Comparison of ENCODE assay signal across 12 cellular contexts in genomic region chr13:79810671-79811070, GRCh38.
A peak's percentile ranks its signal among the peaks of the same experiment; 100 is the strongest.
DNase-seq lines count a peak whose midpoint lies in the region; ATAC-seq and TF ChIP-seq lines count a peak whose summit lies in the region.
"Had no signal": no experiment of that assay in that cellular context is flagged by ENCODE, and none has a peak within 500 bp of the region (broad histone marks: within the 10 kb centered on the region; RNA-seq: fewer than 3 reads in every experiment).

No MANE protein-coding gene starts in this region.

- no peak for TF ChIP-seq POLR2A in heart left ventricle (IDR thresholded peaks at IDR 0.05)

- intact Hi-C loops in heart left ventricle (cut with DNase I) = no loop called here

- peaks cover 0 to 4% (median 0%) of the 10 kb centered on the region in 12 donors for H3K9me3 ChIP-seq in heart left ventricle
- H3K9me3 ChIP-seq: BE2C, tibial nerve had no signal

- in situ Hi-C loops in astrocyte of the cerebellum (cut with HindIII; ENCODE audit: low sequenced_read_pairs) = no loop called here

- no peaks in the 10 kb centered on the region for H3K27me3 ChIP-seq in ACC112 (ENCODE audit: insufficient read depth, low read length)
- H3K27me3 ChIP-seq in kidney epithelial cell (ENCODE audit: control insufficient read depth, insufficient read depth, low read length) = no peaks in the 10 kb centered on the region
- no peaks in the 10 kb centered on the region for H3K27me3 ChIP-seq in heart left ventricle
- H3K27me3 ChIP-seq: BE2C, tibial nerve had no signal

- H3K4me1 ChIP-seq in ACC112 (ENCODE audit: control insufficient read depth, insufficient read depth, low read length, unreplicated experiment) (peaks cover 16% of the 10 kb centered on the region), heart left ventricle (peaks cover 0 to 19% (median 0%) of the 10 kb centered on the region in 12 donors)
- H3K4me1 ChIP-seq: BE2C had no signal

- DNase-seq in HS-27A (ENCODE audit: low read depth) (peak; percentile 31), astrocyte of the cerebellum (ENCODE audit: low read depth) (peak; percentile 31), kidney epithelial cell (ENCODE audit: low read depth) (peak; percentile 49), SKM-1 treated with dmso at 0.1 percent for 144 hours (lab: John Stamatoyannopoulos, UW; ENCODE audit: unreplicated experiment) (no peak), heart left ventricle (no peak)
- DNase-seq: BE2C, NCI-H774, posterior cingulate gyrus had no signal

- 16 to 21% (median 18%) methylated on average over 4 of the region's 4 CpGs for WGBS in heart left ventricle, 4 donors

- ATAC-seq in GM19397 (IDR thresholded peaks at IDR 0.05; ENCODE audit: unreplicated experiment) (no peak), HG02759 (IDR thresholded peaks at IDR 0.05; ENCODE audit: unreplicated experiment) (no peak), heart left ventricle (no peak)

- no peak overlapping the region for H3K27ac ChIP-seq in ACC112 (ENCODE audit: low read depth, low read length)
- H3K27ac ChIP-seq in heart left ventricle = no peak overlapping the region
- H3K27ac ChIP-seq: tibial nerve had no signal

- H2AFZ ChIP-seq in ACC112 (ENCODE audit: low read length, unreplicated experiment) = peak overlapping the region; percentile 94

- no peaks in the 10 kb centered on the region for H3K79me2 ChIP-seq in ACC112 (ENCODE audit: control insufficient read depth, insufficient read depth, low read length, unreplicated experiment)

- H3K36me3 ChIP-seq in ACC112 (ENCODE audit: insufficient read depth, low read length) (no peaks in the 10 kb centered on the region), kidney epithelial cell (ENCODE audit: control insufficient read depth, insufficient read depth, low read length) (no peaks in the 10 kb centered on the region), heart left ventricle (no peaks in the 10 kb centered on the region)
- H3K36me3 ChIP-seq: BE2C, tibial nerve had no signal

- H3K4me3 ChIP-seq in ACC112 (ENCODE audit: low read depth, low read length) = no peak overlapping the region
- H3K4me3 ChIP-seq in astrocyte of the cerebellum (ENCODE audit: low read depth, low read length) = no peak overlapping the region
- H3K4me3 ChIP-seq in kidney epithelial cell (ENCODE audit: low read depth, low read length) = no peak overlapping the region
- no peak overlapping the region for H3K4me3 ChIP-seq in heart left ventricle
- H3K4me3 ChIP-seq: tibial nerve had no signal

- no peak for TF ChIP-seq CTCF in astrocyte of the cerebellum (IDR thresholded peaks at IDR 0.05; ENCODE audit: low read depth, low read length, missing control alignments)
- TF ChIP-seq CTCF in kidney epithelial cell (IDR thresholded peaks at IDR 0.05; ENCODE audit: insufficient read depth, low read length, poor library complexity, severe bottlenecking) = no peak
- no peak for TF ChIP-seq CTCF in heart left ventricle (IDR thresholded peaks at IDR 0.05)

Comparison
In these comparisons a context has a peak if more than half of its experiments do, and no peak if none do; other contexts are left out.
1. DNase-seq: peak in HS-27A (single experiment), astrocyte of the cerebellum (single experiment) and kidney epithelial cell (single experiment); none in SKM-1 treated with dmso at 0.1 percent for 144 hours (single experiment) and heart left ventricle (0 of 5).